Comparison of ENCODE assay signal across 1 cellular context in the genomic region with DNA sequence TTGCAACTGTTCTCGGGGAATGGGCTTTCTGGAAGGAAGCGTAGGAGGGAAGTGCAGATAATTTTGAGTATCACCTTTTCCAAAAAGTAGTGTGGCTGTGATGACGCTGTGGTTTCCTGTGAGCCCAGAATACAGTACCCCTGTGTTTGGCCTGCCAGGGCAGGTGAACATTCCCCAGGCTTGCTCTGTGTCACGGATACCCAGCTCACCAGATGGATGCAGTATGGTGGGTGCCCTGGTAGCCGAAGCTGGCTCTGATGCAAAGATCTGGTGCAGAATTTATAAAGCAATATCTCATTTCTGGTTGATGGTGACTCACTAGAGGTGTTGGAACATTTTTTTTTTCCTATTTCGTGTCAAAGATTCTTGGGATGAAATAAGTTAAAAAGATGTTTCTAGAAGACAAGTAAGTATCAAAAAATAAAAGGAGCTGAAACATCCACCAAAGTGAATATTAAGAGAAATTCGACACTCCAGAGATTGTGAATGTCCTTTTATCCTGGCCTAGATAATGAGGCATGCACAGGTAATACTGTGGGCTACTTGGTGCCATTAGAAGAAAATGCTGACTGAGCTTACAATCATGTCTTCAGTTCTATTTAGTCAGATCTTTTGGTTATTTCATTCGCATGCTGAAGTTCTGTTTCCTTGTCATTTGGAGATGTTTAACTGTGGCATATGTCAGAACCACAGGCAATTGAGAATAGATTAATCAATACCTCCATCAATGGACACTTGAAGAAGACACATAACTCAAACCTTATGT.
TF ChIP-seq lines count a peak whose summit lies in the region.

No MANE protein-coding gene starts in this region.

TF ChIP-seq in GM23338, 12 proteins besides CTCF, POLR2A, EP300 and RAD21 (continued from another document):
- TF ChIP-seq ETS1 (IDR thresholded peaks at IDR 0.05) (no peak), JUNB (IDR thresholded peaks at IDR 0.05; ENCODE audit: unreplicated experiment) (no peak), STAT1 (IDR thresholded peaks at IDR 0.05; ENCODE audit: unreplicated experiment) (no peak), POLR2AphosphoS5 (IDR thresholded peaks at IDR 0.05; ENCODE audit: low read depth) (no peak)
